8 cellular contexts compared by ENCODE assay signal in genomic region chr2:237923507-237924163, GRCh38. TPM values are rescaled to one million over a fixed set of nuclear protein-coding genes. Genes with fewer than 3 reads are reported as not detected.
DNase-seq lines count a peak whose midpoint lies in the region; ATAC-seq and TF ChIP-seq lines count a peak whose summit lies in the region.

No MANE protein-coding gene starts in this region.

- no peak overlapping the region for H3K9ac ChIP-seq in DND-41 (ENCODE audit: low read depth, low read length)

- H3K27ac ChIP-seq in DND-41 (ENCODE audit: low read length) (no peak overlapping the region), HEK293 (ENCODE audit: extremely low read depth, low read depth, low read length) (no peak overlapping the region)

- CTCF ChIA-PET in HEK293 (lab: Yijun Ruan, JAX): interaction anchor here (0.6 to 1.9 kb wide), 10 partner anchors 8 to 829 kb away, joined by 3 to 6 read pairs (median 3); no protein-coding TSS in a partner anchor
- CTCF ChIA-PET in activated CD8-positive, alpha-beta memory T cell treated with anti-CD3 and anti-CD28 coated beads, Interleukin-2, amount 10 ng/mL, durations not matched to agents 7 days and 5 days (lab: Charles Lee): interaction anchor here (0.9 to 2.2 kb wide), 16 partner anchors 8 to 216 kb away, joined by 3 to 7 read pairs (median 4); no protein-coding TSS in a partner anchor

- H3K27me3 ChIP-seq in DND-41 (ENCODE audit: insufficient read depth, low read length, poor library complexity): no peaks in the 10 kb centered on the region

- H3K4me3 Mint-ChIP-seq in activated CD8-positive, alpha-beta memory T cell treated with anti-CD3 and anti-CD28 coated beads, Interleukin-2, amount 10 ng/mL, durations not matched to agents 7 days and 5 days: no peak overlapping the region
- peak overlapping the region; percentile 29 for H3K4me3 Mint-ChIP-seq in stimulated activated memory B cell treated with anti-CD40 and anti-IgM and Interleukin-4, amounts not matched to agents 10 μg/mL and 1 μg/mL and 100 μg/mL, for 72 hours

- ATAC-seq in DND-41 (ENCODE audit: insufficient read depth, low read depth): peak; percentile 61; the same call in 1 of the 3 replicates
- peak; percentile 98 for ATAC-seq in activated CD8-positive, alpha-beta memory T cell treated with anti-CD3 and anti-CD28 coated beads, Interleukin-2, amount 10 ng/mL, durations not matched to agents 7 days and 5 days
- ATAC-seq in stimulated activated memory B cell treated with anti-CD40 and anti-IgM and Interleukin-4, amounts not matched to agents 10 μg/mL and 1 μg/mL and 100 μg/mL, for 72 hours: peak; percentile 89

- H3K36me3 ChIP-seq in DND-41 (ENCODE audit: insufficient read depth, low read length) (no peaks in the 10 kb centered on the region), HEK293 (ENCODE audit: control insufficient read depth in 2 of 2, insufficient read depth in 1 of 2, low read length in 2 of 2) (no peaks in the 10 kb centered on the region)

- no peak overlapping the region for H3K4me3 ChIP-seq in DND-41 (ENCODE audit: low read depth in 1 of 2, low read length in 2 of 2)
- no peak overlapping the region for H3K4me3 ChIP-seq in HEK293 (ENCODE audit: low read depth, low read length)

- no peaks in the 10 kb centered on the region; the same call in 1 of the 2 replicates for H4K20me1 ChIP-seq in DND-41 (ENCODE audit: insufficient read depth, low read length)

- DNase-seq in DND-41 (no peak), NCI-H526 (lab: John Stamatoyannopoulos, UW) (peak; percentile 11 to 89), epidermal melanocyte (ENCODE audit: insufficient read length, low spot score) (peak; percentile 70), myocyte (ENCODE audit: low read depth) (peak; percentile 36), SIG-M5 treated with dmso at 0.1 percent for 504 hours (lab: John Stamatoyannopoulos, UW; ENCODE audit: unreplicated experiment) (no peak)
- peak; percentile 77 for DNase-seq in activated CD8-positive, alpha-beta memory T cell treated with anti-CD3 and anti-CD28 coated beads, Interleukin-2, amount 10 ng/mL, durations not matched to agents 7 days and 5 days

- H3K4me1 ChIP-seq in DND-41 (ENCODE audit: insufficient read depth, low read length) (no peaks in the 10 kb centered on the region), HEK293 (ENCODE audit: control insufficient read depth, insufficient read depth, low read length) (no peaks in the 10 kb centered on the region)

- no peak overlapping the region for H3K27ac Mint-ChIP-seq in activated CD8-positive, alpha-beta memory T cell treated with anti-CD3 and anti-CD28 coated beads, Interleukin-2, amount 10 ng/mL, durations not matched to agents 7 days and 5 days
- H3K27ac Mint-ChIP-seq in stimulated activated memory B cell treated with anti-CD40 and anti-IgM and Interleukin-4, amounts not matched to agents 10 μg/mL and 1 μg/mL and 100 μg/mL, for 72 hours: peak overlapping the region; percentile 53

- TF ChIP-seq CTCF in DND-41 (IDR thresholded peaks at IDR 0.05; ENCODE audit: borderline replicate concordance, extremely low read depth, low read length, poor library complexity, severe bottlenecking) (peak; percentile 36), HEK293 (tag by site-specific recombination; IDR thresholded peaks at IDR 0.05) (no peak)

- no peaks in the 10 kb centered on the region for H3K9me3 ChIP-seq in DND-41 (ENCODE audit: insufficient read depth, low read length, severe bottlenecking)
- no peaks in the 10 kb centered on the region for H3K9me3 ChIP-seq in HEK293 (ENCODE audit: control insufficient read depth, insufficient read depth, low read depth, low read length)

- H3K79me2 ChIP-seq in DND-41 (ENCODE audit: insufficient read depth, low read length): no peaks in the 10 kb centered on the region

- H3K36me3 Mint-ChIP-seq in activated CD8-positive, alpha-beta memory T cell treated with anti-CD3 and anti-CD28 coated beads, Interleukin-2, amount 10 ng/mL, durations not matched to agents 7 days and 5 days: no peaks in the 10 kb centered on the region
- no peaks in the 10 kb centered on the region for H3K36me3 Mint-ChIP-seq in stimulated activated memory B cell treated with anti-CD40 and anti-IgM and Interleukin-4, amounts not matched to agents 10 μg/mL and 1 μg/mL and 100 μg/mL, for 72 hours

- no peak overlapping the region for H2AFZ ChIP-seq in DND-41 (ENCODE audit: low read depth, low read length)

- no peaks in the 10 kb centered on the region for H3K27me3 Mint-ChIP-seq in activated CD8-positive, alpha-beta memory T cell treated with anti-CD3 and anti-CD28 coated beads, Interleukin-2, amount 10 ng/mL, durations not matched to agents 7 days and 5 days
- peaks cover 45% of the 10 kb centered on the region for H3K27me3 Mint-ChIP-seq in stimulated activated memory B cell treated with anti-CD40 and anti-IgM and Interleukin-4, amounts not matched to agents 10 μg/mL and 1 μg/mL and 100 μg/mL, for 72 hours

- H3K4me1 Mint-ChIP-seq in activated CD8-positive, alpha-beta memory T cell treated with anti-CD3 and anti-CD28 coated beads, Interleukin-2, amount 10 ng/mL, durations not matched to agents 7 days and 5 days: peaks cover 7% of the 10 kb centered on the region
- peaks cover 18% of the 10 kb centered on the region for H3K4me1 Mint-ChIP-seq in stimulated activated memory B cell treated with anti-CD40 and anti-IgM and Interleukin-4, amounts not matched to agents 10 μg/mL and 1 μg/mL and 100 μg/mL, for 72 hours

- H3K4me2 ChIP-seq in DND-41 (ENCODE audit: insufficient read depth, low read length): no peak overlapping the region

- POLR2A ChIA-PET in HEK293 (lab: Yijun Ruan, JAX): no interaction called here

- H3K9me3 Mint-ChIP-seq in activated CD8-positive, alpha-beta memory T cell treated with anti-CD3 and anti-CD28 coated beads, Interleukin-2, amount 10 ng/mL, durations not matched to agents 7 days and 5 days (ENCODE audit: low read depth): peaks cover under 1% of the 10 kb centered on the region
- H3K9me3 Mint-ChIP-seq in stimulated activated memory B cell treated with anti-CD40 and anti-IgM and Interleukin-4, amounts not matched to agents 10 μg/mL and 1 μg/mL and 100 μg/mL, for 72 hours: peaks cover 6% of the 10 kb centered on the region

TF ChIP-seq in HEK293, 187 proteins besides CTCF, POLR2A, EP300 and RAD21:
- TF ChIP-seq ZBTB26 (tag by site-specific recombination; optimal IDR thresholded peaks at IDR 0.05) (peak; percentile 18), ZNF449 (tag by site-specific recombination; IDR thresholded peaks at IDR 0.05) (no peak), PRDM1 (tag by site-specific recombination; IDR thresholded peaks at IDR 0.05) (peak; percentile 54), ZFHX2 (tag by site-specific recombination; conservative IDR thresholded peaks at IDR 0.05) (no peak)

RNA-seq across cellular contexts. Expression of gene UBE2F, which starts 43.2 kb away (rescaled TPM):
- total RNA-seq in activated CD8-positive, alpha-beta memory T cell treated with anti-CD3 and anti-CD28 coated beads, Interleukin-2, amount 10 ng/mL, durations not matched to agents 7 days and 5 days: 10 to 100 TPM; 22.1 to 44.1 TPM
- total RNA-seq in myocyte: 69.4 and 135 TPM in 2 replicates
- 88.0 TPM for polyA plus RNA-seq in myocyte (2012)

Comparison
In these comparisons a context has a peak if more than half of its experiments do, and no peak if none do; other contexts are left out.
1. DNase-seq: peak in NCI-H526 (2 of 2), activated CD8-positive, alpha-beta memory T cell treated with anti-CD3 and anti-CD28 coated beads, Interleukin-2, amount 10 ng/mL, durations not matched to agents 7 days and 5 days (single experiment), epidermal melanocyte (single experiment) and myocyte (single experiment); none in DND-41 (single experiment) and SIG-M5 treated with dmso at 0.1 percent for 504 hours (single experiment).
2. Peak in every context shown above with its lines, with median percentiles within 50 percentile points of each other: ATAC-seq.